ENCODE assay signal across 29 cellular contexts in the genomic region with DNA sequence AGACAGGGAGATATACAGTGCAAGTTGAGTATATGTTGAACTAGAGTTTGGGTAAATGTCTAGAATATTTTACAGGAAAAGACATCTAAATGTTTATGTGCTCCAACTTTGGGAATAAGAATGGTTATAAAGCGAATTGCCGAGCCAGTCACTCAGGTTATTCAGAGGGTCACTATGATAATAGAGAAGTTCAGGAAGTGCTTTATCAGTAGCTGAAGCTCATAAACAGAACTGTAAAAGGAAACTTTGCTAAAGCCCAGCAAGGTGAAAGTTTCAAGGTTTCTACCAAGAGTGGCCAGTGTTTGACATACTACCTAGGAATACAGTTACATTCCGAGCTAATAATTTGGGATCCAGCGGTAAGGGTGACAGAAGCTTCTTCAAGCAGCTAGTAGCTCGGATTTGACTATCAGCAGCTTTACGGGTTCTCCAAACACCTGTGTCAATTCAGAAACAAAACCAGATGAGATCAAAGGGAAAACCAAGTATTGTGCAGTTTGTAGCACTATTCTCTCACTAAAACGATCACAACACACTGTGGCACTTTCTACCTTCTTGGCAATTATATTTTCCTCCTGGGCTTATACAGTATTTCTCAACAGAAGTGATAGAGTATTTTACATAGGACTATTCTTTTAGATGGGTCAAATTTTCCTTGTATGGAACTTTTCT.
"Had no signal": no experiment of that assay in that cellular context is flagged by ENCODE, and none has a peak within 500 bp of the region (broad histone marks: within the 10 kb centered on the region; RNA-seq: fewer than 3 reads in every experiment).

No MANE protein-coding gene starts in this region.

- ATAC-seq: activated CD4-positive, alpha-beta T cell treated with anti-CD3 and anti-CD28 coated beads for 36 hours; effector memory CD8-positive, alpha-beta T cell; left lung; lower lobe of right lung; natural killer cell treated with Interleukin-12 subunit alpha and Interleukin-12 subunit beta and Interleukin-15 and Interleukin-18, amount 100 ng/mL, for 72 hours; right cardiac atrium; upper lobe of right lung had no signal

- H3K4me3 Mint-ChIP-seq: activated CD4-positive, alpha-beta T cell treated with anti-CD3 and anti-CD28 coated beads for 36 hours; activated naive CD4-positive, alpha-beta T cell treated with anti-CD3 and anti-CD28 coated beads, Interleukin-2, amount 10 ng/mL, durations not matched to agents 7 days and 5 days; activated naive CD8-positive, alpha-beta T cell treated with anti-CD3 and anti-CD28 coated beads, Interleukin-2, amount 10 ng/mL, durations not matched to agents 7 days and 5 days; activated T-helper 1 cell treated with anti-CD3 and anti-CD28 coated beads, Interleukin-12 subunit alpha, Interleukin-12 subunit beta, Interleukin-2, Interleukin-4 antibody, amounts not matched to agents 30 ng/mL and 10 ng/mL and 1 ng/mL, durations not matched to agents 14 hours and 24 hours and 36 hours; effector memory CD8-positive, alpha-beta T cell; immature natural killer cell; natural killer cell treated with Interleukin-12 subunit alpha and Interleukin-12 subunit beta and Interleukin-15 and Interleukin-18, amount 100 ng/mL, for 72 hours had no signal

- H3K27ac Mint-ChIP-seq: activated CD4-positive, alpha-beta T cell treated with anti-CD3 and anti-CD28 coated beads for 36 hours; activated naive CD4-positive, alpha-beta T cell treated with anti-CD3 and anti-CD28 coated beads, Interleukin-2, amount 10 ng/mL, durations not matched to agents 7 days and 5 days; activated naive CD8-positive, alpha-beta T cell treated with anti-CD3 and anti-CD28 coated beads, Interleukin-2, amount 10 ng/mL, durations not matched to agents 7 days and 5 days; activated T-helper 1 cell treated with anti-CD3 and anti-CD28 coated beads, Interleukin-12 subunit alpha, Interleukin-12 subunit beta, Interleukin-2, Interleukin-4 antibody, amounts not matched to agents 30 ng/mL and 10 ng/mL and 1 ng/mL, durations not matched to agents 14 hours and 24 hours and 36 hours; effector memory CD8-positive, alpha-beta T cell; immature natural killer cell; natural killer cell treated with Interleukin-12 subunit alpha and Interleukin-12 subunit beta and Interleukin-15 and Interleukin-18, amount 100 ng/mL, for 72 hours had no signal

- H3K27ac ChIP-seq: left lung, lower lobe of right lung, spleen, suprapubic skin, tibial artery, upper lobe of right lung had no signal

- H3K9me3 Mint-ChIP-seq: activated naive CD4-positive, alpha-beta T cell treated with anti-CD3 and anti-CD28 coated beads, Interleukin-2, amount 10 ng/mL, durations not matched to agents 7 days and 5 days; activated naive CD8-positive, alpha-beta T cell treated with anti-CD3 and anti-CD28 coated beads, Interleukin-2, amount 10 ng/mL, durations not matched to agents 7 days and 5 days; activated T-helper 1 cell treated with anti-CD3 and anti-CD28 coated beads, Interleukin-12 subunit alpha, Interleukin-12 subunit beta, Interleukin-2, Interleukin-4 antibody, amounts not matched to agents 30 ng/mL and 10 ng/mL and 1 ng/mL, durations not matched to agents 14 hours and 24 hours and 36 hours; effector memory CD8-positive, alpha-beta T cell; immature natural killer cell; natural killer cell treated with Interleukin-12 subunit alpha and Interleukin-12 subunit beta and Interleukin-15 and Interleukin-18, amount 100 ng/mL, for 72 hours had no signal

- H3K4me1 Mint-ChIP-seq: activated CD4-positive, alpha-beta T cell treated with anti-CD3 and anti-CD28 coated beads for 36 hours; activated naive CD4-positive, alpha-beta T cell treated with anti-CD3 and anti-CD28 coated beads, Interleukin-2, amount 10 ng/mL, durations not matched to agents 7 days and 5 days; immature natural killer cell had no signal

- H3K27me3 Mint-ChIP-seq: activated CD4-positive, alpha-beta T cell treated with anti-CD3 and anti-CD28 coated beads for 36 hours; effector memory CD8-positive, alpha-beta T cell; natural killer cell treated with Interleukin-12 subunit alpha and Interleukin-12 subunit beta and Interleukin-15 and Interleukin-18, amount 100 ng/mL, for 72 hours had no signal

- DNase-seq: activated CD4-positive, alpha-beta T cell treated with anti-CD3 and anti-CD28 coated beads for 36 hours; activated CD4-positive, alpha-beta T cell treated with anti-CD3 and anti-CD28 coated beads, Interleukin-2, amount 50 U/mL, for 4 hours; activated CD4-positive, CD25-positive, alpha-beta regulatory T cell; activated CD8-positive, alpha-beta memory T cell treated with anti-CD3 and anti-CD28 coated beads, Interleukin-2, amount 50 U/mL, for 4 hours; activated effector memory CD4-positive, alpha-beta T cell treated with anti-CD3 and anti-CD28 coated beads, Interleukin-2, amount 50 U/mL, for 16 hours; activated naive CD4-positive, alpha-beta T cell treated with anti-CD3 and anti-CD28 coated beads, Interleukin-2, amount 10 ng/mL, durations not matched to agents 7 days and 5 days; activated naive CD8-positive, alpha-beta T cell treated with anti-CD3 and anti-CD28 coated beads, Interleukin-2, amount 10 ng/mL, durations not matched to agents 7 days and 5 days; activated T-cell treated with anti-CD3 and anti-CD28 coated beads, Interleukin-2, amount 50 U/mL, for 1 hour; amniotic stem cell; caudate nucleus; cortex of kidney; effector memory CD8-positive, alpha-beta T cell; head of caudate nucleus; hypothalamus; immature natural killer cell; kidney; left lung; lower lobe of right lung; mesenchymal stem cell; posterior cingulate gyrus; right cardiac atrium; spleen; stimulated activated naive CD4-positive, alpha-beta T cell; T-helper 9 cell; tibial artery; upper lobe of right lung had no signal

- H3K27me3 ChIP-seq: left lung, spleen, suprapubic skin, tibial artery, upper lobe of right lung had no signal

- FAIRE-seq: kidney had no signal

- H3K9me3 ChIP-seq: left lung, lower lobe of right lung, spleen, suprapubic skin, tibial artery, upper lobe of right lung had no signal

- H3K36me3 ChIP-seq: left lung, lower lobe of right lung, spleen, suprapubic skin, tibial artery, upper lobe of right lung had no signal

- H3K36me3 Mint-ChIP-seq: activated naive CD4-positive, alpha-beta T cell treated with anti-CD3 and anti-CD28 coated beads, Interleukin-2, amount 10 ng/mL, durations not matched to agents 7 days and 5 days; activated naive CD8-positive, alpha-beta T cell treated with anti-CD3 and anti-CD28 coated beads, Interleukin-2, amount 10 ng/mL, durations not matched to agents 7 days and 5 days; natural killer cell treated with Interleukin-12 subunit alpha and Interleukin-12 subunit beta and Interleukin-15 and Interleukin-18, amount 100 ng/mL, for 72 hours had no signal

- H3K4me1 ChIP-seq: left lung, lower lobe of right lung, spleen, suprapubic skin, tibial artery, upper lobe of right lung had no signal

- H3K4me3 ChIP-seq: left lung, lower lobe of right lung, spleen, suprapubic skin, tibial artery, upper lobe of right lung had no signal
